Comparison of ENCODE assay signal across 19 cellular contexts in the genomic region with DNA sequence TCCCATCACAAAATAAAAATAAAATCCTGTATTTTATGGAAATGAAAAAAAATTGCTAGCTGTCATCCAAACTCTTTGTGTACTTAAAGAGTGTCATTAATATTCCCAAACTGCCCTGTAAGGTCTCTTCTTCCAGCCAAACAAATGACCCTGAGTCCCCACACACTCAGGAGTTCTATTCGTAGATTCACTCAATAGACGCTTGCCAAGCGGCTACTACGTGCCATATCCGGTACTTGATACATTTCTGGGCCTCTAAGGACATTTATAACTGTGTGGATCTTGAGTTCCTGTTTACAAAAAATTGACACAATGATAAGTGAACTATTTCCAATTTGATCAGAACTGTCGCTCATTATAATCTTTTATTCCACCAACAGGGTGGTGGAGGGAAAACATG.
"Had no signal": no experiment of that assay in that cellular context is flagged by ENCODE, and none has a peak within 500 bp of the region (broad histone marks: within the 10 kb centered on the region; RNA-seq: fewer than 3 reads in every experiment).

No MANE protein-coding gene starts in this region.

- ATAC-seq: activated CD4-positive, alpha-beta T cell treated with anti-CD3 and anti-CD28 coated beads for 36 hours; mucosa of descending colon; naive thymus-derived CD8-positive, alpha-beta T cell; stimulated activated naive B cell treated with anti-CD40 and anti-IgM and Interleukin-4, amounts not matched to agents 10 μg/mL and 1 μg/mL and 100 μg/mL, for 72 hours had no signal

- H3K9me3 Mint-ChIP-seq: activated T-helper 1 cell treated with anti-CD3 and anti-CD28 coated beads, Interleukin-12 subunit alpha, Interleukin-12 subunit beta, Interleukin-2, Interleukin-4 antibody, amounts not matched to agents 30 ng/mL and 10 ng/mL and 1 ng/mL, durations not matched to agents 14 hours and 24 hours and 36 hours; stimulated activated naive B cell treated with anti-CD40 and anti-IgM and Interleukin-4, amounts not matched to agents 10 μg/mL and 1 μg/mL and 100 μg/mL, for 72 hours had no signal

- H3K27me3 Mint-ChIP-seq: activated CD4-positive, alpha-beta memory T cell treated with anti-CD3 and anti-CD28 coated beads, Interleukin-2, amount 10 ng/mL, durations not matched to agents 7 days and 5 days; activated CD4-positive, alpha-beta T cell treated with anti-CD3 and anti-CD28 coated beads for 36 hours; naive thymus-derived CD8-positive, alpha-beta T cell; stimulated activated naive B cell treated with anti-CD40 and anti-IgM and Interleukin-4, amounts not matched to agents 10 μg/mL and 1 μg/mL and 100 μg/mL, for 72 hours had no signal

- H3K4me3 ChIP-seq: lung, mucosa of descending colon, suprapubic skin had no signal

- DNase-seq: activated CD4-positive, alpha-beta memory T cell treated with anti-CD3 and anti-CD28 coated beads, Interleukin-2, amount 10 ng/mL, durations not matched to agents 7 days and 5 days; activated CD4-positive, alpha-beta T cell treated with anti-CD3 and anti-CD28 coated beads for 36 hours; activated CD8-positive, alpha-beta memory T cell treated with anti-CD3 and anti-CD28 coated beads, Interleukin-2, amount 50 U/mL, for 48 hours; activated naive CD4-positive, alpha-beta T cell; central memory CD4-positive, alpha-beta T cell; cortex of kidney; effector CD8-positive, alpha-beta T cell; hippocampal formation; kidney glomerular epithelial cell; mucosa of descending colon; naive thymus-derived CD8-positive, alpha-beta T cell; stimulated activated CD4-positive, alpha-beta T cell treated with anti-CD3 and anti-CD28 coated beads, Interleukin-2, amount 100 ng/mL, for 24 hours; stimulated activated naive B cell treated with anti-CD40 and anti-IgM and Interleukin-4, amounts not matched to agents 10 μg/mL and 1 μg/mL and 100 μg/mL, for 72 hours; T1000 had no signal

- FAIRE-seq: frontal cortex had no signal

- H3K4me3 Mint-ChIP-seq: activated CD4-positive, alpha-beta memory T cell treated with anti-CD3 and anti-CD28 coated beads, Interleukin-2, amount 10 ng/mL, durations not matched to agents 7 days and 5 days; activated CD4-positive, alpha-beta T cell treated with anti-CD3 and anti-CD28 coated beads for 36 hours; activated T-helper 1 cell treated with anti-CD3 and anti-CD28 coated beads, Interleukin-12 subunit alpha, Interleukin-12 subunit beta, Interleukin-2, Interleukin-4 antibody, amounts not matched to agents 30 ng/mL and 10 ng/mL and 1 ng/mL, durations not matched to agents 14 hours and 24 hours and 36 hours; naive thymus-derived CD8-positive, alpha-beta T cell; stimulated activated naive B cell treated with anti-CD40 and anti-IgM and Interleukin-4, amounts not matched to agents 10 μg/mL and 1 μg/mL and 100 μg/mL, for 72 hours had no signal

- H3K27me3 ChIP-seq: suprapubic skin had no signal

- H3K4me1 Mint-ChIP-seq: activated CD4-positive, alpha-beta memory T cell treated with anti-CD3 and anti-CD28 coated beads, Interleukin-2, amount 10 ng/mL, durations not matched to agents 7 days and 5 days had no signal

- H3K27ac ChIP-seq: suprapubic skin, VCaP had no signal

- H3K36me3 ChIP-seq: suprapubic skin had no signal

- H3K27ac Mint-ChIP-seq: activated CD4-positive, alpha-beta memory T cell treated with anti-CD3 and anti-CD28 coated beads, Interleukin-2, amount 10 ng/mL, durations not matched to agents 7 days and 5 days; activated CD4-positive, alpha-beta T cell treated with anti-CD3 and anti-CD28 coated beads for 36 hours; activated T-helper 1 cell treated with anti-CD3 and anti-CD28 coated beads, Interleukin-12 subunit alpha, Interleukin-12 subunit beta, Interleukin-2, Interleukin-4 antibody, amounts not matched to agents 30 ng/mL and 10 ng/mL and 1 ng/mL, durations not matched to agents 14 hours and 24 hours and 36 hours; stimulated activated naive B cell treated with anti-CD40 and anti-IgM and Interleukin-4, amounts not matched to agents 10 μg/mL and 1 μg/mL and 100 μg/mL, for 72 hours had no signal

- H3K9me3 ChIP-seq: mucosa of descending colon, suprapubic skin had no signal
